In genomic region chr5:10724799-10725507, GRCh38 we compare ENCODE assay signal across 9 cellular contexts. TPM values are rescaled to one million over a fixed set of nuclear protein-coding genes. Genes with fewer than 3 reads are reported as not detected.
DNase-seq lines count a peak whose midpoint lies in the region; ATAC-seq and TF ChIP-seq lines count a peak whose summit lies in the region.
"Had no signal": no experiment of that assay in that cellular context is flagged by ENCODE, and none has a peak within 500 bp of the region (broad histone marks: within the 10 kb centered on the region; RNA-seq: fewer than 3 reads in every experiment).

No MANE protein-coding gene starts in this region.

- H3K27me3 Mint-ChIP-seq in mesothelial cell of epicardium (ENCODE audit: low read depth) = no peaks in the 10 kb centered on the region
- H3K27me3 Mint-ChIP-seq: T-cell had no signal

- peak overlapping the region; percentile 53 for H3K4me3 ChIP-seq in fibroblast of the aortic adventitia (ENCODE audit: low read depth, low read length)

- TF ChIP-seq CTCF in fibroblast of the aortic adventitia (IDR thresholded peaks at IDR 0.05; ENCODE audit: insufficient read depth, low read length) = peak; percentile 65
- no peak for TF ChIP-seq CTCF in mesothelial cell of epicardium (IDR thresholded peaks at IDR 0.05; ENCODE audit: unreplicated experiment)

- peaks cover 7% of the 10 kb centered on the region for H3K9me3 Mint-ChIP-seq in mesothelial cell of epicardium
- H3K9me3 Mint-ChIP-seq: T-cell had no signal

- peaks cover 42% of the 10 kb centered on the region for H3K36me3 Mint-ChIP-seq in mesothelial cell of epicardium

- peaks cover 10% of the 10 kb centered on the region for H3K4me1 Mint-ChIP-seq in mesothelial cell of epicardium

- H3K27ac Mint-ChIP-seq in mesothelial cell of epicardium = no peak overlapping the region
- H3K27ac Mint-ChIP-seq: T-cell had no signal

- ATAC-seq in HG02610 (IDR thresholded peaks at IDR 0.05; ENCODE audit: unreplicated experiment) (no peak), HG03039 (IDR thresholded peaks at IDR 0.05; ENCODE audit: unreplicated experiment) (no peak)
- ATAC-seq: T-cell had no signal

- H3K4me3 Mint-ChIP-seq in mesothelial cell of epicardium = no peak overlapping the region
- H3K4me3 Mint-ChIP-seq: T-cell had no signal

- DNase-seq in GM04503 (ENCODE audit: low read depth) (peak; percentile 34), RPMI7951 (ENCODE audit: low read depth) (peak; percentile 89), fibroblast of the aortic adventitia (ENCODE audit: low read depth) (peak; percentile 96), putamen (ENCODE audit: low spot score) (peak; percentile 19), mesothelial cell of epicardium (ENCODE audit: low spot score in 2 of 2, unreplicated experiment in 2 of 2) (no peak), DMS79 treated with DMSO at 0.1 percent for 48 hours (lab: John Stamatoyannopoulos, UW) (no peak)
- DNase-seq: T-cell had no signal

RNA-seq across cellular contexts. Expression of gene DAP, which starts 36.1 kb away (rescaled TPM):
- total RNA-seq in RPMI7951 (2014; rRNA removed; shearing (Covaris generic)) = 33.2 and 35.8 TPM in 2 replicates
- 28.9 and 49.3 TPM in 2 replicates for total RNA-seq in fibroblast of the aortic adventitia (ENCODE audit: low replicate concordance)
- total RNA-seq in mesothelial cell of epicardium = 76.0 to 79.8 TPM (median 77.8 TPM) in 3 replicates

Comparison
In these comparisons a context has a peak if more than half of its experiments do, and no peak if none do; other contexts are left out.
1. DNase-seq: peak in GM04503 (single experiment), RPMI7951 (single experiment), fibroblast of the aortic adventitia (single experiment) and putamen (single experiment); none in mesothelial cell of epicardium (0 of 2) and DMS79 treated with DMSO at 0.1 percent for 48 hours (single experiment).